34 cellular contexts compared by ENCODE assay signal in genomic region chr20:47968541-47969310, GRCh38.
"Had no signal": no experiment of that assay in that cellular context is flagged by ENCODE, and none has a peak within 500 bp of the region (broad histone marks: within the 10 kb centered on the region; RNA-seq: fewer than 3 reads in every experiment).

No MANE protein-coding gene starts in this region.

- DNase-seq: activated B cell treated with CpG ODN at 0.5 μM for 24 hours; activated CD4-positive, alpha-beta memory T cell treated with anti-CD3 and anti-CD28 coated beads for 36 hours; activated CD4-positive, alpha-beta T cell treated with anti-CD3 and anti-CD28 coated beads for 4 hours; activated CD4-positive, alpha-beta T cell treated with anti-CD3 and anti-CD28 coated beads, Interleukin-2, amount 10 ng/mL, durations not matched to agents 24 days and 14 days; activated CD4-positive, alpha-beta T cell treated with anti-CD3 and anti-CD28 coated beads, Interleukin-2, amount 50 U/mL, for 1 hour; activated CD4-positive, alpha-beta T cell treated with anti-CD3 and anti-CD28 coated beads, Interleukin-2, amount 50 U/mL, for 4 hours; activated CD4-positive, CD25-positive, alpha-beta regulatory T cell treated with anti-CD3 and anti-CD28 coated beads, Interleukin-2, amount 50 U/mL, for 72 hours; activated CD8-positive, alpha-beta memory T cell treated with anti-CD3 and anti-CD28 coated beads, Interleukin-2, amount 50 U/mL, for 4 hours; activated CD8-positive, alpha-beta T cell treated with anti-CD3 and anti-CD28 coated beads for 36 hours; activated effector memory CD4-positive, alpha-beta T cell treated with anti-CD3 and anti-CD28 coated beads, Interleukin-2, amount 50 U/mL, for 16 hours; activated gamma-delta T cell treated with Interleukin-2 at 50 U/mL for 16 hours; activated naive CD4-positive, alpha-beta T cell; activated naive CD4-positive, alpha-beta T cell treated with anti-CD3 and anti-CD28 coated beads for 36 hours; activated naive CD4-positive, alpha-beta T cell treated with anti-CD3 and anti-CD28 coated beads, Interleukin-2, amount 50 U/mL, for 16 hours; activated naive CD8-positive, alpha-beta T cell treated with anti-CD3 and anti-CD28 coated beads for 36 hours; activated T-cell treated with anti-CD3 and anti-CD28 coated beads for 4 hours; activated T-cell treated with anti-CD3 and anti-CD28 coated beads, Interleukin-2, amount 50 U/mL, for 1 hour; activated T-cell treated with anti-CD3 and anti-CD28 coated beads, Interleukin-2, amount 50 U/mL, for 4 hours; activated T-cell treated with anti-CD3 and anti-CD28 coated beads, Interleukin-2, amount 50 U/mL, for 72 hours; adrenal gland; amniotic stem cell; aorta; body of pancreas; brain microvascular endothelial cell; central memory CD4-positive, alpha-beta T cell; T-helper 1 cell; T-helper 2 cell; T-helper 9 cell had no signal

- H3K4me1 ChIP-seq: adrenal gland, breast epithelium had no signal

- H3K9me3 ChIP-seq: adrenal gland, body of pancreas, breast epithelium had no signal

- H3K27me3 ChIP-seq: adrenal gland had no signal

- H3K27ac ChIP-seq: adrenal gland, body of pancreas, brain microvascular endothelial cell, breast epithelium, VCaP had no signal

- FAIRE-seq: astrocyte, TTC549 had no signal

- ATAC-seq: activated CD8-positive, alpha-beta T cell treated with anti-CD3 and anti-CD28 coated beads for 36 hours; activated naive CD4-positive, alpha-beta T cell treated with anti-CD3 and anti-CD28 coated beads, Interleukin-2, amount 50 U/mL, for 72 hours; activated T-cell treated with anti-CD3 and anti-CD28 coated beads, Interleukin-2, amount 50 U/mL, for 4 hours; activated T-cell treated with anti-CD3 and anti-CD28 coated beads, Interleukin-2, amount 50 U/mL, for 72 hours; activated T-helper 17 cell treated with anti-CD3 and anti-CD28 coated beads, Interleukin-2, amount 50 U/mL, for 72 hours; body of pancreas had no signal

- H3K4me3 ChIP-seq: adrenal gland, body of pancreas, breast epithelium had no signal

- H3K36me3 ChIP-seq: adrenal gland, brain microvascular endothelial cell, breast epithelium had no signal
